2 cellular contexts compared by ENCODE assay signal in genomic region chr1:150233359-150234308, GRCh38.
A peak's percentile ranks its signal among the peaks of the same experiment; 100 is the strongest.
TF ChIP-seq lines count a peak whose summit lies in the region.

No MANE protein-coding gene starts in this region.

TF ChIP-seq in GM12891, 5 proteins besides CTCF, POLR2A, EP300 and RAD21:
- TF ChIP-seq SPI1 (IDR thresholded peaks at IDR 0.05; ENCODE audit: low read depth, low read length) = 0 out of 2 replicates have a peak, but pooled peaks have one; percentile 12
- no peak for TF ChIP-seq POLR2AphosphoS5 (IDR thresholded peaks at IDR 0.05; ENCODE audit: low read depth, low read length)

TF ChIP-seq in GM12878, 131 proteins besides CTCF, POLR2A, EP300 and RAD21:
- TF ChIP-seq IKZF2 (IDR thresholded peaks at IDR 0.05) = no peak
- TF ChIP-seq SMARCA5 (IDR thresholded peaks at IDR 0.05) = no peak
- no peak for TF ChIP-seq PRDM15 (CRISPR knock-in tag; IDR thresholded peaks at IDR 0.05)
- TF ChIP-seq EGR1 (IDR thresholded peaks at IDR 0.05; ENCODE audit: borderline replicate concordance in 1 of 2, low read depth in 2 of 2, low read length in 2 of 2) = peak in 1 of 2 experiments; percentile 93; a peak in 2 of 3 replicates
- peak; percentile 49 for TF ChIP-seq CUX1 (IDR thresholded peaks at IDR 0.05; ENCODE audit: insufficient replicate concordance, low read depth, low read length)
- no peak for TF ChIP-seq CREM (IDR thresholded peaks at IDR 0.05; ENCODE audit: low read depth)
- TF ChIP-seq CHD2 (IDR thresholded peaks at IDR 0.05; ENCODE audit: borderline replicate concordance, low read depth, low read length) = no peak
- TF ChIP-seq WRNIP1 (IDR thresholded peaks at IDR 0.05; ENCODE audit: borderline replicate concordance, low read depth, low read length) = no peak
- TF ChIP-seq DPF2 (IDR thresholded peaks at IDR 0.05) = 0 out of 2 replicates have a peak, but pooled peaks have one; percentile 11
- 0 out of 2 replicates have a peak, but pooled peaks have one; percentile 19 for TF ChIP-seq NKRF (conservative IDR thresholded peaks at IDR 0.05)
- TF ChIP-seq ETV6 (conservative IDR thresholded peaks at IDR 0.05 in 1 of 2, IDR thresholded peaks at IDR 0.05 in 1 of 2; ENCODE audit: borderline replicate concordance in 1 of 2, low read depth in 1 of 2) = no peak
- no peak for TF ChIP-seq NR2C1 (IDR thresholded peaks at IDR 0.05)
- no peak for TF ChIP-seq RAD51 (IDR thresholded peaks at IDR 0.05)
- TF ChIP-seq BHLHE40 (IDR thresholded peaks at IDR 0.05; ENCODE audit: borderline replicate concordance in 1 of 2, low read depth in 2 of 2, low read length in 1 of 2) = 0 out of 4 replicates have a peak, but pooled peaks of 1 of the 2 experiments have one; percentile 14
- TF ChIP-seq NBN (IDR thresholded peaks at IDR 0.05) = no peak
- TF ChIP-seq SREBF2 (IDR thresholded peaks at IDR 0.05; ENCODE audit: low read length) = no peak
- no peak for TF ChIP-seq SP1 (IDR thresholded peaks at IDR 0.05; ENCODE audit: low read depth, low read length)
- TF ChIP-seq TCF12 (IDR thresholded peaks at IDR 0.05; ENCODE audit: low read depth, low read length) = no peak
- no peak for TF ChIP-seq CREB1 (IDR thresholded peaks at IDR 0.05; ENCODE audit: low read depth)
- no peak for TF ChIP-seq LARP7 (IDR thresholded peaks at IDR 0.05)
